13 cellular contexts compared by ENCODE assay signal in genomic region chr20:46122071-46122470, GRCh38. TPM values are rescaled to one million over a fixed set of nuclear protein-coding genes. Genes with fewer than 3 reads are reported as not detected.
DNase-seq lines count a peak whose midpoint lies in the region; ATAC-seq, FAIRE-seq and TF ChIP-seq lines count a peak whose summit lies in the region.
"Had no signal": no experiment of that assay in that cellular context is flagged by ENCODE, and none has a peak within 500 bp of the region (broad histone marks: within the 10 kb centered on the region; RNA-seq: fewer than 3 reads in every experiment).

No MANE protein-coding gene starts in this region.

- TF ChIP-seq RAD21 in GM12878 (IDR thresholded peaks at IDR 0.05; ENCODE audit: insufficient read depth, low read depth, low read length) = no peak

- peaks cover 25 to 36% of the 10 kb centered on the region in 2 experiments for H3K36me3 ChIP-seq in GM12878 (ENCODE audit: control insufficient read depth in 2 of 2, insufficient read depth in 2 of 2, low read length in 1 of 2)

- DNase-seq in 8988T (peak; percentile 57), HPDE6-E6E7 (ENCODE audit: extremely low spot score) (peak; percentile 95), GM12878 (ENCODE audit: low read depth, low spot score) (no peak), kidney glomerular epithelial cell (lab: John Stamatoyannopoulos, UW) (peak; percentile 37), cerebellar nuclear complex (lab: John Stamatoyannopoulos, UW) (no peak), NK-92 (lab: John Stamatoyannopoulos, UW; ENCODE audit: unreplicated experiment) (no peak), cortex of kidney (lab: John Stamatoyannopoulos, UW) (no peak)
- DNase-seq: activated CD4-positive, CD25-positive, alpha-beta regulatory T cell treated with anti-CD3 and anti-CD28 coated beads, Interleukin-2, amount 50 U/mL, for 72 hours; heart left ventricle; NCI-H524 had no signal

- CTCF ChIA-PET in GM12878 (lab: Yijun Ruan, JAX) = interaction anchor here (3.7 kb wide), 1 partner anchor 23 kb away, joined by 18 read pairs; no protein-coding TSS in a partner anchor

- POLR2A ChIA-PET in GM12878 (lab: Charles Lee) = interaction anchor here (1.0 to 2.9 kb wide), 2 partner anchors 14 to 34 kb away, joined by 3 to 19 read pairs; no protein-coding TSS in a partner anchor

- H3K9ac ChIP-seq in GM12878 (ENCODE audit: control insufficient read depth, insufficient read depth, low read length) = no peak overlapping the region

- peaks cover 58% of the 10 kb centered on the region for H3K79me2 ChIP-seq in GM12878 (ENCODE audit: control insufficient read depth, insufficient read depth, low read length)

- H4K20me1 ChIP-seq in GM12878 (ENCODE audit: control insufficient read depth, insufficient read depth) = peaks cover 9% of the 10 kb centered on the region

- no TSS peak for BruUV-seq in GM12878 (replicated peaks; lab: Mats Ljungman, UMichigan)

- 93% methylated on average over 11 of the region's 11 CpGs for WGBS in GM12878 (ENCODE audit: insufficient coverage, insufficient replicate concordance, low lambda C conversion rate, missing lambda C conversion rate)

- no peak for FAIRE-seq in GM12878 (lab: Jason Lieb, UNC)
- FAIRE-seq: H1 had no signal

- H3K4me3 ChIP-seq in GM12878 = peak overlapping the region; percentile 96; the same call in 1 of the 2 replicates
- H3K4me3 ChIP-seq: heart left ventricle had no signal

- H3K4me2 ChIP-seq in GM12878 (ENCODE audit: control insufficient read depth, insufficient read depth) = peak overlapping the region; percentile 67

- TF ChIP-seq CTCF in GM12878 (IDR thresholded peaks at IDR 0.05 in 2 of 3, conservative IDR thresholded peaks at IDR 0.05 in 1 of 3; ENCODE audit: control insufficient read depth in 2 of 3, extremely low read depth in 1 of 3, insufficient read depth in 1 of 3, low read depth in 3 of 3, low read length in 3 of 3) = no peak

- H2AFZ ChIP-seq in GM12878 (ENCODE audit: control insufficient read depth, low read depth, low read length) = no peak overlapping the region

- in situ Hi-C loops in GM12878 (cut with MboI) = no loop called here

- peaks cover 6% of the 10 kb centered on the region for H3K4me1 ChIP-seq in GM12878 (ENCODE audit: control insufficient read depth, insufficient read depth, low read length)

- RAD21 ChIA-PET in GM12878 (lab: Charles Lee; ENCODE audit: unreplicated experiment) = interaction anchor here (2.3 kb wide), 1 partner anchor 34 kb away, joined by 9 read pairs; no protein-coding TSS in a partner anchor

- no peak for ATAC-seq in GM12878
- no peak for ATAC-seq in GM19035 (IDR thresholded peaks at IDR 0.05; ENCODE audit: unreplicated experiment)
- ATAC-seq: heart left ventricle had no signal

- no peak for TF ChIP-seq POLR2A in GM12878 (IDR thresholded peaks at IDR 0.05; ENCODE audit: low read depth, low read length)

- no peak overlapping the region for H3K27ac ChIP-seq in GM12878 (ENCODE audit: control insufficient read depth, insufficient read depth)

- SMC1A ChIA-PET in GM12878 (lab: Charles Lee; ENCODE audit: uncharacterized antibody, unreplicated experiment) = interaction anchor here (0.9 to 2.8 kb wide), 4 partner anchors 7 to 37 kb away, joined by 3 to 17 read pairs (median 4); no protein-coding TSS in a partner anchor

- TF ChIP-seq EP300 in GM12878 (IDR thresholded peaks at IDR 0.05; ENCODE audit: borderline replicate concordance in 1 of 2, control insufficient read depth in 1 of 2, low read depth in 2 of 2, low read length in 2 of 2) = no peak

- no peaks in the 10 kb centered on the region for H3K27me3 ChIP-seq in GM12878 (replicated peaks in 1 of 2; ENCODE audit: control insufficient read depth in 2 of 2, insufficient read depth in 2 of 2, low read length in 1 of 2)
- H3K27me3 ChIP-seq: heart left ventricle had no signal

- no peaks in the 10 kb centered on the region for H3K9me3 ChIP-seq in GM12878 (replicated peaks; ENCODE audit: control insufficient read depth, insufficient read depth, low read length)
- H3K9me3 ChIP-seq: heart left ventricle had no signal

- intact Hi-C loops in GM12878 (cut with micrococcal nuclease; ENCODE audit: unreplicated experiment) = no loop called here

TF ChIP-seq in GM12878, 131 proteins besides CTCF, POLR2A, EP300 and RAD21:
- TF ChIP-seq, protein P1, sequence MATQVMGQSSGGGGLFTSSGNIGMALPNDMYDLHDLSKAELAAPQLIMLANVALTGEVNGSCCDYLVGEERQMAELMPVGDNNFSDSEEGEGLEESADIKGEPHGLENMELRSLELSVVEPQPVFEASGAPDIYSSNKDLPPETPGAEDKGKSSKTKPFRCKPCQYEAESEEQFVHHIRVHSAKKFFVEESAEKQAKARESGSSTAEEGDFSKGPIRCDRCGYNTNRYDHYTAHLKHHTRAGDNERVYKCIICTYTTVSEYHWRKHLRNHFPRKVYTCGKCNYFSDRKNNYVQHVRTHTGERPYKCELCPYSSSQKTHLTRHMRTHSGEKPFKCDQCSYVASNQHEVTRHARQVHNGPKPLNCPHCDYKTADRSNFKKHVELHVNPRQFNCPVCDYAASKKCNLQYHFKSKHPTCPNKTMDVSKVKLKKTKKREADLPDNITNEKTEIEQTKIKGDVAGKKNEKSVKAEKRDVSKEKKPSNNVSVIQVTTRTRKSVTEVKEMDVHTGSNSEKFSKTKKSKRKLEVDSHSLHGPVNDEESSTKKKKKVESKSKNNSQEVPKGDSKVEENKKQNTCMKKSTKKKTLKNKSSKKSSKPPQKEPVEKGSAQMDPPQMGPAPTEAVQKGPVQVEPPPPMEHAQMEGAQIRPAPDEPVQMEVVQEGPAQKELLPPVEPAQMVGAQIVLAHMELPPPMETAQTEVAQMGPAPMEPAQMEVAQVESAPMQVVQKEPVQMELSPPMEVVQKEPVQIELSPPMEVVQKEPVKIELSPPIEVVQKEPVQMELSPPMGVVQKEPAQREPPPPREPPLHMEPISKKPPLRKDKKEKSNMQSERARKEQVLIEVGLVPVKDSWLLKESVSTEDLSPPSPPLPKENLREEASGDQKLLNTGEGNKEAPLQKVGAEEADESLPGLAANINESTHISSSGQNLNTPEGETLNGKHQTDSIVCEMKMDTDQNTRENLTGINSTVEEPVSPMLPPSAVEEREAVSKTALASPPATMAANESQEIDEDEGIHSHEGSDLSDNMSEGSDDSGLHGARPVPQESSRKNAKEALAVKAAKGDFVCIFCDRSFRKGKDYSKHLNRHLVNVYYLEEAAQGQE (IDR thresholded peaks at IDR 0.05; ENCODE audit: low read depth, low read length) = no peak
- no peak for TF ChIP-seq CEBPB (IDR thresholded peaks at IDR 0.05; ENCODE audit: borderline replicate concordance in 1 of 2, low read depth in 2 of 2, low read length in 2 of 2)
- TF ChIP-seq POLR2AphosphoS5 (IDR thresholded peaks at IDR 0.05; ENCODE audit: low read length) = peak; percentile 7; the same call in 1 of the 2 replicates

RNA-seq across cellular contexts. Expression of gene CD40, which starts 4.0 kb away (rescaled TPM):
- total RNA-seq in GM12878 (2013; cell fraction: nucleolus; rRNA removed) = 203 and 210 TPM in 2 replicates
- total RNA-seq in GM12878 (2014; rRNA removed) = 116 and 120 TPM in 2 replicates
- total RNA-seq in GM12878 (2014; rRNA removed; fragmentation: Illumina TruSeq; extraction: Trizol) = 75.6 and 77.7 TPM in 2 replicates
- total RNA-seq in GM12878 (2021) = 99.0 and 103 TPM in 2 replicates
- polyA plus RNA-seq in GM12878 (2011; ENCODE audit: low read depth) = 76.0 TPM
- 137 and 193 TPM in 2 replicates for polyA plus RNA-seq in GM12878 (2011; rRNA removed)
- 173 and 269 TPM in 2 replicates for polyA plus RNA-seq in GM12878 (2011; cell fraction: cytosol; rRNA removed)
- 225 and 280 TPM in 2 replicates for polyA plus RNA-seq in GM12878 (2011; cell fraction: nucleus; rRNA removed)
- polyA plus RNA-seq in GM12878 (2012) = 109 and 140 TPM in 2 replicates
- 105 and 110 TPM in 2 replicates for polyA plus RNA-seq in GM12878 (2014; fragmentation: Illumina TruSeq; extraction: Trizol)
- polyA plus RNA-seq in GM12878 (2014; fragmentation: Nextera tagmentation; extraction: Ambion mirVana) = 10 to 100 TPM; 40.8 to 71.7 TPM
- 145 and 166 TPM in 2 replicates for polyA plus RNA-seq in GM12878 (2014; rRNA removed)
- 10 to 100 TPM; 75.4 to 80.1 TPM for polyA plus RNA-seq in GM12878 (2016; fragmentation: Nextera tagmentation; extraction: Ambion mirVana)
- polyA minus RNA-seq in GM12878 (2011; rRNA and poly(A)+ RNA removed) = 133 and 196 TPM in 2 replicates
- 45.2 and 54.9 TPM in 2 replicates for polyA minus RNA-seq in GM12878 (2011; cell fraction: cytosol; rRNA and poly(A)+ RNA removed)
- 53.3 and 65.2 TPM in 2 replicates for polyA minus RNA-seq in GM12878 (2011; cell fraction: nucleus; rRNA and poly(A)+ RNA removed)
- total RNA-seq: SK-MEL-5 had no signal

RNA-seq across cellular contexts. Expression of gene NCOA5, which starts 32.3 kb away (rescaled TPM):
- 11.1 and 13.8 TPM in 2 replicates for total RNA-seq in GM12878 (2013; cell fraction: nucleolus; rRNA removed)
- total RNA-seq in GM12878 (2014; rRNA removed) (28.9 and 31.8 TPM in 2 replicates), GM12878 (2014; rRNA removed; fragmentation: Illumina TruSeq; extraction: Trizol) (20.8 and 22.5 TPM in 2 replicates), GM12878 (2021) (30.3 and 35.0 TPM in 2 replicates)
- 11.7 TPM for polyA plus RNA-seq in GM12878 (2011; ENCODE audit: low read depth)
- polyA plus RNA-seq in GM12878 (2011; rRNA removed) (21.6 and 29.6 TPM in 2 replicates), GM12878 (2014; fragmentation: Illumina TruSeq; extraction: Trizol) (38.1 and 39.0 TPM in 2 replicates), GM12878 (2014; fragmentation: Nextera tagmentation; extraction: Ambion mirVana) (1 to 10 TPM; 7.7 to 8.8 TPM), GM12878 (2014; rRNA removed) (29.8 and 30.2 TPM in 2 replicates), GM12878 (2016; fragmentation: Nextera tagmentation; extraction: Ambion mirVana) (10 to 100 TPM; 30.5 to 35.3 TPM)
- polyA plus RNA-seq in GM12878 (2011; cell fraction: cytosol; rRNA removed) = 22.4 and 24.3 TPM in 2 replicates
- polyA plus RNA-seq in GM12878 (2011; cell fraction: nucleus; rRNA removed) = 35.0 and 45.1 TPM in 2 replicates
- polyA plus RNA-seq in GM12878 (2012) = 13.8 and 18.1 TPM in 2 replicates
- polyA minus RNA-seq in GM12878 (2011; rRNA and poly(A)+ RNA removed) = 20.5 and 20.7 TPM in 2 replicates
- polyA minus RNA-seq in GM12878 (2011; cell fraction: cytosol; rRNA and poly(A)+ RNA removed) = 10.7 and 11.1 TPM in 2 replicates
- 7.6 and 13.9 TPM in 2 replicates for polyA minus RNA-seq in GM12878 (2011; cell fraction: nucleus; rRNA and poly(A)+ RNA removed)

Comparison
In these comparisons a context has a peak if more than half of its experiments do, and no peak if none do; other contexts are left out.
1. DNase-seq: peak in 8988T (single experiment), HPDE6-E6E7 (single experiment) and kidney glomerular epithelial cell (single experiment); none in GM12878 (single experiment), cerebellar nuclear complex (0 of 2), NK-92 (single experiment) and cortex of kidney (single experiment).